1 cellular context compared by ENCODE assay signal in the genomic region with DNA sequence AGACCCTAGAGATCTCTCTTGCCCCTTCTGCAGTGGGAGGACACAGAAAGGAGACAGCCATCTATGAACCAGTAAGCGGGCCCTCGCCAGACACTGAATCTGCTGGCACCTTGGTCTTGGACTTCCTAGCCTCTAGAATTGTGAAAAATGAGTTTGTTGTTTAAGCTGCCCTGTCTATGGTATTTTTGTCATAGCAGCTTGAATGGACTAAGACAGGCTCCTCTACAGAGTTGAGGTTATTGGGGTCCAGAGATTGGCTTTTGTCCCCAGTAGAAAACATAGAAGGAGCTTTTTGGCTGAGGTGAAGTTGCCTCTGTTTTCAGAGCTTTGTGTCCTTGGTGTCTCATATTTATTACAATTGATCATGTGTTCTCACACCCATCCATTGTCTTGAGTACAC.
TF ChIP-seq lines count a peak whose summit lies in the region.

No MANE protein-coding gene starts in this region.

TF ChIP-seq in K562, 482 proteins besides CTCF, POLR2A, EP300 and RAD21:
- TF ChIP-seq, protein P1, sequence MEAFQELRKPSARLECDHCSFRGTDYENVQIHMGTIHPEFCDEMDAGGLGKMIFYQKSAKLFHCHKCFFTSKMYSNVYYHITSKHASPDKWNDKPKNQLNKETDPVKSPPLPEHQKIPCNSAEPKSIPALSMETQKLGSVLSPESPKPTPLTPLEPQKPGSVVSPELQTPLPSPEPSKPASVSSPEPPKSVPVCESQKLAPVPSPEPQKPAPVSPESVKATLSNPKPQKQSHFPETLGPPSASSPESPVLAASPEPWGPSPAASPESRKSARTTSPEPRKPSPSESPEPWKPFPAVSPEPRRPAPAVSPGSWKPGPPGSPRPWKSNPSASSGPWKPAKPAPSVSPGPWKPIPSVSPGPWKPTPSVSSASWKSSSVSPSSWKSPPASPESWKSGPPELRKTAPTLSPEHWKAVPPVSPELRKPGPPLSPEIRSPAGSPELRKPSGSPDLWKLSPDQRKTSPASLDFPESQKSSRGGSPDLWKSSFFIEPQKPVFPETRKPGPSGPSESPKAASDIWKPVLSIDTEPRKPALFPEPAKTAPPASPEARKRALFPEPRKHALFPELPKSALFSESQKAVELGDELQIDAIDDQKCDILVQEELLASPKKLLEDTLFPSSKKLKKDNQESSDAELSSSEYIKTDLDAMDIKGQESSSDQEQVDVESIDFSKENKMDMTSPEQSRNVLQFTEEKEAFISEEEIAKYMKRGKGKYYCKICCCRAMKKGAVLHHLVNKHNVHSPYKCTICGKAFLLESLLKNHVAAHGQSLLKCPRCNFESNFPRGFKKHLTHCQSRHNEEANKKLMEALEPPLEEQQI (IDR thresholded peaks at IDR 0.05): no peak
- peak; percentile 92 for TF ChIP-seq ZNF12 (CRISPR knock-in tag; IDR thresholded peaks at IDR 0.05)
